In the genomic region with DNA sequence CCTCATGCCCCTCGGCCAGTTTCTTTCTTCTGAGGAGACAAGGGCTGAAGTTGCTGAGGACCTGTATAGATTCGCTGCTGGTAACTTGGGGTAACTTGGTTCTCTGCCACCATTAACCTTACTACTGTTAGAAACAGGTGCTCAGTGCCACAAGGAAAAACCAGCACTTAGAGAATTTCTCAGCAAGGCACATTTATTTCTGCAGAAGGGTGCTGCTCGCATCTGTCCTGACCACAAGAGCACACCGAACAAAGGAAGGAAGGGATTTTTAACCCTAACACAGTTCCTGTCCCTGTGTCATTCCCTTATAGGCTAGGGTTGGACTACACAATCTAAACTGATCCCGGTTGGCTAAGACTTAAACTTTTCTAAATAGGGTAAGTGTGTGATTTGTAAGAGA, we compare ENCODE assay signal across 14 cellular contexts.
"Had no signal": no experiment of that assay in that cellular context is flagged by ENCODE, and none has a peak within 500 bp of the region (broad histone marks: within the 10 kb centered on the region; RNA-seq: fewer than 3 reads in every experiment).

No MANE protein-coding gene starts in this region.

- DNase-seq: activated CD4-positive, alpha-beta T cell treated with anti-CD3 and anti-CD28 coated beads for 1 hour; activated CD4-positive, alpha-beta T cell treated with anti-CD3 and anti-CD28 coated beads, Interleukin-2, amount 50 U/mL, for 4 hours; activated naive CD4-positive, alpha-beta T cell; activated T-cell treated with anti-CD3 and anti-CD28 coated beads for 4 hours; aorta; hippocampal formation; mucosa of descending colon; naive thymus-derived CD4-positive, alpha-beta T cell; T-helper 9 cell; thyroid gland had no signal

- H3K36me3 Mint-ChIP-seq: stimulated activated memory B cell treated with anti-CD40 and anti-IgM and Interleukin-4, amounts not matched to agents 10 μg/mL and 1 μg/mL and 100 μg/mL, for 72 hours had no signal

- H3K4me3 Mint-ChIP-seq: naive thymus-derived CD4-positive, alpha-beta T cell; stimulated activated memory B cell treated with anti-CD40 and anti-IgM and Interleukin-4, amounts not matched to agents 10 μg/mL and 1 μg/mL and 100 μg/mL, for 72 hours had no signal

- H3K27ac Mint-ChIP-seq: naive thymus-derived CD4-positive, alpha-beta T cell; stimulated activated memory B cell treated with anti-CD40 and anti-IgM and Interleukin-4, amounts not matched to agents 10 μg/mL and 1 μg/mL and 100 μg/mL, for 72 hours had no signal

- H3K9ac ChIP-seq: parathyroid adenoma had no signal

- ATAC-seq: left lobe of liver; mucosa of descending colon; naive thymus-derived CD4-positive, alpha-beta T cell; stimulated activated memory B cell treated with anti-CD40 and anti-IgM and Interleukin-4, amounts not matched to agents 10 μg/mL and 1 μg/mL and 100 μg/mL, for 72 hours had no signal

- H2AFZ ChIP-seq: parathyroid adenoma had no signal

- H3K79me2 ChIP-seq: parathyroid adenoma had no signal

- H3K27ac ChIP-seq: neutrophil, parathyroid adenoma, thyroid gland had no signal

- H3K4me1 ChIP-seq: parathyroid adenoma, thyroid gland had no signal

- H3K27me3 ChIP-seq: neutrophil, thyroid gland had no signal

- H3K4me1 Mint-ChIP-seq: naive thymus-derived CD4-positive, alpha-beta T cell; stimulated activated memory B cell treated with anti-CD40 and anti-IgM and Interleukin-4, amounts not matched to agents 10 μg/mL and 1 μg/mL and 100 μg/mL, for 72 hours had no signal

- H3K4me3 ChIP-seq: mucosa of descending colon, thyroid gland had no signal

- H3K36me3 ChIP-seq: neutrophil, thyroid gland had no signal

- H3K9me3 ChIP-seq: neutrophil, thyroid gland had no signal
